In the genomic region with DNA sequence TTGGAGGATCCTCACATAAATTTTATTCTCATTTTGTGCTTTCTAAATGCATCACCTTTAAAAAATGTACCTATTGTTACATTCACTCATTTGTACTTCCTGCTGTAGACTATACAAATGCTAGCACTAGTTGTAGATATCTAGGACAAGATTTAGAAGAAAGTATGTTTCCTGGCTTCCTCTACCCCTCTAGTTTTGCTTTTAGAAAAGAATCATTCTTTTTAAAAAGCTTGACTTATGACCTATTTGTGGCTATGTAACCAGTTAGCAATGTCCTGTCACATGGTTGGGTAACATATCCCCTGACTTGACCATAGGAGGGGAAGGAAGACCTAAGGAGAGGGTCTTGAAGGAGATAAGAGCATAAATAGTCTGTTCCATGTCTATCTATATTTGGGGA, we compare ENCODE assay signal across 18 cellular contexts. TPM values are rescaled to one million over a fixed set of nuclear protein-coding genes. Genes with fewer than 3 reads are reported as not detected.
DNase-seq lines count a peak whose midpoint lies in the region; ATAC-seq and TF ChIP-seq lines count a peak whose summit lies in the region.
"Had no signal": no experiment of that assay in that cellular context is flagged by ENCODE, and none has a peak within 500 bp of the region (broad histone marks: within the 10 kb centered on the region; RNA-seq: fewer than 3 reads in every experiment).

No MANE protein-coding gene starts in this region.

- no peaks in the 10 kb centered on the region for H3K9me3 Mint-ChIP-seq in stimulated activated naive CD8-positive, alpha-beta T cell treated with anti-CD3 and anti-CD28 coated beads, Interleukin-15, Interleukin-2, amounts not matched to agents 100 ng/mL and 50 ng/mL, for 24 hours
- H3K9me3 Mint-ChIP-seq in endodermal cell = no peaks in the 10 kb centered on the region

- no peaks in the 10 kb centered on the region for H3K27me3 Mint-ChIP-seq in stimulated activated naive CD8-positive, alpha-beta T cell treated with anti-CD3 and anti-CD28 coated beads, Interleukin-15, Interleukin-2, amounts not matched to agents 100 ng/mL and 50 ng/mL, for 24 hours
- no peaks in the 10 kb centered on the region for H3K27me3 Mint-ChIP-seq in endodermal cell (ENCODE audit: insufficient read depth)

- H3K27me3 ChIP-seq in endodermal cell (ENCODE audit: control insufficient read depth, insufficient read depth, low read length, poor library complexity, severe bottlenecking) (no peaks in the 10 kb centered on the region), vagina (no peaks in the 10 kb centered on the region)

- no peak for TF ChIP-seq CTCF in choroid plexus epithelial cell (conservative IDR thresholded peaks at IDR 0.05; ENCODE audit: low read depth, low read length)
- no peak for TF ChIP-seq CTCF in endodermal cell (conservative IDR thresholded peaks at IDR 0.05)
- no peak for TF ChIP-seq CTCF in vagina (IDR thresholded peaks at IDR 0.05)

- peaks cover 2% of the 10 kb centered on the region for H3K36me3 Mint-ChIP-seq in stimulated activated naive CD8-positive, alpha-beta T cell treated with anti-CD3 and anti-CD28 coated beads, Interleukin-15, Interleukin-2, amounts not matched to agents 100 ng/mL and 50 ng/mL, for 24 hours (ENCODE audit: low read depth)
- no peaks in the 10 kb centered on the region for H3K36me3 Mint-ChIP-seq in endodermal cell (ENCODE audit: low read depth)

- no peak for TF ChIP-seq POLR2A in vagina (IDR thresholded peaks at IDR 0.05)

- peaks cover 99% of the 10 kb centered on the region for H3K4me1 Mint-ChIP-seq in stimulated activated naive CD8-positive, alpha-beta T cell treated with anti-CD3 and anti-CD28 coated beads, Interleukin-15, Interleukin-2, amounts not matched to agents 100 ng/mL and 50 ng/mL, for 24 hours (ENCODE audit: low read depth)
- H3K4me1 Mint-ChIP-seq in endodermal cell = no peaks in the 10 kb centered on the region

- in situ Hi-C loops in SK-MEL-5 (cut with HindIII; ENCODE audit: low pct_unique_long_range_greater_than_20kb, low sequenced_read_pairs) = no loop called here

- no peak overlapping the region for H3K4me3 ChIP-seq in choroid plexus epithelial cell (ENCODE audit: low read depth, low read length)
- H3K4me3 ChIP-seq in endodermal cell (ENCODE audit: low read length) = no peak overlapping the region
- no peak overlapping the region for H3K4me3 ChIP-seq in vagina
- H3K4me3 ChIP-seq: heart left ventricle, thoracic aorta had no signal

- ATAC-seq in stimulated activated naive CD8-positive, alpha-beta T cell treated with anti-CD3 and anti-CD28 coated beads, Interleukin-15, Interleukin-2, amounts not matched to agents 100 U/mL and 50 U/mL, for 24 hours = no peak
- ATAC-seq: heart left ventricle, left cardiac atrium, Panc1 had no signal

- H3K4me1 ChIP-seq in endodermal cell (ENCODE audit: control insufficient read depth, insufficient read depth, low read length) = no peaks in the 10 kb centered on the region
- no peaks in the 10 kb centered on the region for H3K4me1 ChIP-seq in vagina

- intact Hi-C loops in vagina (cut with DNase I) = no loop called here

- no peak for DNase-seq in stimulated activated naive CD8-positive, alpha-beta T cell treated with anti-CD3 and anti-CD28 coated beads, Interleukin-15, Interleukin-2, amounts not matched to agents 100 U/mL and 50 U/mL, for 24 hours
- peak; percentile 21 for DNase-seq in SK-MEL-5 (ENCODE audit: low read depth, low spot score)
- DNase-seq in choroid plexus epithelial cell (ENCODE audit: low read depth) = peak; percentile 41
- no peak for DNase-seq in NK-92 treated with Interleukin-12 subunit alpha and Interleukin-12 subunit beta, amount 100 ng/mL, for 24 hours (lab: John Stamatoyannopoulos, UW)
- DNase-seq in endodermal cell = no peak
- no peak for DNase-seq in vagina (ENCODE audit: extremely low spot score in 2 of 2)
- no peak for DNase-seq in NCI-H2171 treated with DMSO at 0.1 percent for 48 hours (lab: John Stamatoyannopoulos, UW)
- DNase-seq: activated gamma-delta T cell treated with Interleukin-2 at 50 U/mL for 16 hours; central memory CD4-positive, alpha-beta T cell; heart left ventricle; left cardiac atrium; NCI-H1694; NCI-H524; SW 1271 had no signal

- no peak overlapping the region for H3K9ac ChIP-seq in endodermal cell (ENCODE audit: extremely low read depth, low read length, poor library complexity, severe bottlenecking)

- no peak overlapping the region for H3K27ac ChIP-seq in endodermal cell (ENCODE audit: low read depth, low read length)
- no peak overlapping the region for H3K27ac ChIP-seq in vagina
- H3K27ac ChIP-seq: epithelial cell of prostate, thoracic aorta had no signal

- peak overlapping the region; percentile 42 for H3K4me3 Mint-ChIP-seq in stimulated activated naive CD8-positive, alpha-beta T cell treated with anti-CD3 and anti-CD28 coated beads, Interleukin-15, Interleukin-2, amounts not matched to agents 100 ng/mL and 50 ng/mL, for 24 hours
- no peak overlapping the region for H3K4me3 Mint-ChIP-seq in endodermal cell

- peak overlapping the region; percentile 90 for H3K27ac Mint-ChIP-seq in stimulated activated naive CD8-positive, alpha-beta T cell treated with anti-CD3 and anti-CD28 coated beads, Interleukin-15, Interleukin-2, amounts not matched to agents 100 ng/mL and 50 ng/mL, for 24 hours
- no peak overlapping the region for H3K27ac Mint-ChIP-seq in endodermal cell

- no peaks in the 10 kb centered on the region for H3K9me3 ChIP-seq in endodermal cell (ENCODE audit: control insufficient read depth, low read length)
- H3K9me3 ChIP-seq in vagina = no peaks in the 10 kb centered on the region
- H3K9me3 ChIP-seq: heart left ventricle, thoracic aorta had no signal

- H3K36me3 ChIP-seq in endodermal cell (ENCODE audit: control insufficient read depth, insufficient read depth, low read length) = no peaks in the 10 kb centered on the region
- H3K36me3 ChIP-seq in vagina = no peaks in the 10 kb centered on the region
- H3K36me3 ChIP-seq: heart left ventricle, thoracic aorta had no signal

RNA-seq across cellular contexts. Expression of a gene that starts 13.3 kb away (rescaled TPM):
- total RNA-seq in SK-MEL-5 (2014; rRNA removed; shearing (Covaris generic)) = 20.7 and 22.8 TPM in 2 replicates
- polyA plus RNA-seq in SK-MEL-5 (2015; cell fraction: cytosol; rRNA removed) = 14.5 and 16.5 TPM in 2 replicates
- 4.3 and 10.5 TPM in 2 replicates for polyA plus RNA-seq in SK-MEL-5 (2015; cell fraction: nucleus; rRNA removed)
- total RNA-seq in endodermal cell (1 to 10 TPM; 2.8 to 3.9 TPM), vagina (11.8 TPM)
- polyA plus RNA-seq in endodermal cell (2013, experiment 1 of 2) = 3.8 TPM
- 3.6 TPM for polyA plus RNA-seq in endodermal cell (2013, experiment 2 of 2)

Comparison
In these comparisons a context has a peak if more than half of its experiments do, and no peak if none do; other contexts are left out.
1. DNase-seq: peak in SK-MEL-5 (single experiment) and choroid plexus epithelial cell (single experiment); none in stimulated activated naive CD8-positive, alpha-beta T cell treated with anti-CD3 and anti-CD28 coated beads, Interleukin-15, Interleukin-2, amounts not matched to agents 100 U/mL and 50 U/mL, for 24 hours (single experiment), NK-92 treated with Interleukin-12 subunit alpha and Interleukin-12 subunit beta, amount 100 ng/mL, for 24 hours (single experiment), endodermal cell (single experiment), vagina (0 of 2) and NCI-H2171 treated with DMSO at 0.1 percent for 48 hours (single experiment).